11 cellular contexts compared by ENCODE assay signal in the genomic region with DNA sequence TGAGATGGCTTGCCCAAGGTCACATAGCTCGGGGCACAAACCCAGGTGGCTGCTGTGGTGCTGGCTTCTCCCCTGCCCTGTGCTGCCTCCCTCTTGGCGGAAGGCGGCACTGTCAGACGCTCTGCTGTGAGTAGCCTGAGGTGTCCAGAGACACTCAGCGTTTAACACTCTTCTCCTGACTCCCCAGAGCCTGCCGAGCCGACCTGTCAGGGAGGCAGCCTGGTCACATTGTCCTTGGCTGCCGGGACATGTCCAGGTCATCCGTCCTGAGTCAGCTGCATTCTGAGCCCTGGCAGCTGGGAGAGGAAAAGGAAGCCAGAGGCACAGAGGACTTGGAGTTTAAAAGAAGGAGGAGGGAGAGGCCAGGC. TPM values are rescaled to one million over a fixed set of nuclear protein-coding genes. Genes with fewer than 3 reads are reported as not detected.
DNase-seq lines count a peak whose midpoint lies in the region; ATAC-seq and TF ChIP-seq lines count a peak whose summit lies in the region.
"Had no signal": no experiment of that assay in that cellular context is flagged by ENCODE, and none has a peak within 500 bp of the region (broad histone marks: within the 10 kb centered on the region; RNA-seq: fewer than 3 reads in every experiment).

No MANE protein-coding gene starts in this region.

- ATAC-seq in GM21367 (IDR thresholded peaks at IDR 0.05; ENCODE audit: unreplicated experiment) (no peak), omental fat pad (ENCODE audit: low FRiP score) (no peak)

- no peaks in the 10 kb centered on the region for H3K9me3 ChIP-seq in MG63
- H3K9me3 ChIP-seq: SJCRH30 had no signal

- H3K9me3 Mint-ChIP-seq in chondrocyte (ENCODE audit: low read depth): no peaks in the 10 kb centered on the region
- H3K9me3 Mint-ChIP-seq: nephron had no signal

- no peak overlapping the region for H3K27ac Mint-ChIP-seq in chondrocyte (ENCODE audit: unreplicated experiment)
- H3K27ac Mint-ChIP-seq: nephron had no signal

- peaks cover 8% of the 10 kb centered on the region for H3K4me1 Mint-ChIP-seq in chondrocyte (ENCODE audit: low read depth)
- H3K4me1 Mint-ChIP-seq: nephron had no signal

- no peak overlapping the region for H3K4me3 ChIP-seq in MG63
- H3K4me3 ChIP-seq: SJCRH30 had no signal

- no peaks in the 10 kb centered on the region for H3K36me3 ChIP-seq in MG63
- H3K36me3 ChIP-seq: SJCRH30 had no signal

- peak; percentile 53 for TF ChIP-seq CTCF in chondrocyte (IDR thresholded peaks at IDR 0.05)
- TF ChIP-seq CTCF in omental fat pad (IDR thresholded peaks at IDR 0.05): no peak

- DNase-seq in Ammon's horn (ENCODE audit: low spot score) (peak; percentile 43), MG63 (peak; percentile 31), chondrocyte (ENCODE audit: low spot score) (no peak), lung microvascular endothelial cell (ENCODE audit: low read depth in 2 of 2) (peak; percentile 45 to 58), mucosa of gallbladder (ENCODE audit: low spot score) (no peak), omental fat pad (ENCODE audit: low spot score) (no peak), EL (no peak)
- DNase-seq: amniotic stem cell had no signal

- no peaks in the 10 kb centered on the region for H3K36me3 Mint-ChIP-seq in chondrocyte (ENCODE audit: low read depth)

- H3K4me3 Mint-ChIP-seq in chondrocyte (ENCODE audit: unreplicated experiment): no peak overlapping the region
- H3K4me3 Mint-ChIP-seq: nephron had no signal

- no peaks in the 10 kb centered on the region for H3K27me3 ChIP-seq in MG63

- no peaks in the 10 kb centered on the region for H3K27me3 Mint-ChIP-seq in chondrocyte (ENCODE audit: low read depth)

RNA-seq across cellular contexts. Expression of gene LMAN1L, which starts 4.7 kb away (rescaled TPM):
- total RNA-seq in MG63 (2014; rRNA removed; shearing (Covaris generic); ENCODE audit: low replicate concordance): not detected in 2 replicates
- 0.82 TPM in 1 of 3 replicates, not detected in the others for total RNA-seq in chondrocyte
- not detected in 2 replicates for total RNA-seq in lung microvascular endothelial cell
- not detected for total RNA-seq in mucosa of gallbladder
- total RNA-seq in omental fat pad: not detected
- total RNA-seq: SJCRH30 had no signal

RNA-seq across cellular contexts. Expression of gene CPLX3, which starts 9.1 kb away (rescaled TPM):
- not detected in 2 replicates for total RNA-seq in MG63 (2014; rRNA removed; shearing (Covaris generic); ENCODE audit: low replicate concordance)
- total RNA-seq in chondrocyte (not detected in 3 replicates), lung microvascular endothelial cell (not detected in 2 replicates), mucosa of gallbladder (not detected), omental fat pad (not detected)
- total RNA-seq: SJCRH30 had no signal

RNA-seq across cellular contexts. Expression of gene ULK3, which starts 25.6 kb away (rescaled TPM):
- 14.5 and 19.5 TPM in 2 replicates for total RNA-seq in MG63 (2014; rRNA removed; shearing (Covaris generic); ENCODE audit: low replicate concordance)
- total RNA-seq in chondrocyte: 24.3 to 29.0 TPM (median 24.5 TPM) in 3 replicates
- total RNA-seq in lung microvascular endothelial cell: 12.4 and 19.4 TPM in 2 replicates
- 42.1 TPM for total RNA-seq in mucosa of gallbladder
- total RNA-seq in omental fat pad: 10 to 100 TPM; 23.2 to 52.6 (median 41.4) TPM

RNA-seq across cellular contexts. Expression of gene CSK, which starts 35.5 kb away (rescaled TPM):
- 42.0 and 57.2 TPM in 2 replicates for total RNA-seq in MG63 (2014; rRNA removed; shearing (Covaris generic); ENCODE audit: low replicate concordance)
- 39.9 to 47.4 TPM (median 41.5 TPM) in 3 replicates for total RNA-seq in chondrocyte
- 24.4 and 37.9 TPM in 2 replicates for total RNA-seq in lung microvascular endothelial cell
- 74.2 TPM for total RNA-seq in mucosa of gallbladder
- 10 to 100 TPM; 11.6 to 43.2 (median 28.2) TPM for total RNA-seq in omental fat pad

RNA-seq across cellular contexts. Expression of gene SCAMP2, which starts 55.8 kb away (rescaled TPM):
- total RNA-seq in MG63 (2014; rRNA removed; shearing (Covaris generic); ENCODE audit: low replicate concordance): 10.7 and 21.6 TPM in 2 replicates
- total RNA-seq in chondrocyte (67.4 to 75.5 TPM (median 67.9 TPM) in 3 replicates), lung microvascular endothelial cell (13.7 and 19.2 TPM in 2 replicates), mucosa of gallbladder (110 TPM), omental fat pad (10 to 100 TPM; 55.5 to 99.4 (median 63.7) TPM)

Comparison
In these comparisons a context has a peak if more than half of its experiments do, and no peak if none do; other contexts are left out.
1. DNase-seq: peak in Ammon's horn (single experiment), MG63 (single experiment) and lung microvascular endothelial cell (2 of 2); none in chondrocyte (single experiment), mucosa of gallbladder (single experiment), omental fat pad (single experiment) and EL (single experiment).